In the genomic region with DNA sequence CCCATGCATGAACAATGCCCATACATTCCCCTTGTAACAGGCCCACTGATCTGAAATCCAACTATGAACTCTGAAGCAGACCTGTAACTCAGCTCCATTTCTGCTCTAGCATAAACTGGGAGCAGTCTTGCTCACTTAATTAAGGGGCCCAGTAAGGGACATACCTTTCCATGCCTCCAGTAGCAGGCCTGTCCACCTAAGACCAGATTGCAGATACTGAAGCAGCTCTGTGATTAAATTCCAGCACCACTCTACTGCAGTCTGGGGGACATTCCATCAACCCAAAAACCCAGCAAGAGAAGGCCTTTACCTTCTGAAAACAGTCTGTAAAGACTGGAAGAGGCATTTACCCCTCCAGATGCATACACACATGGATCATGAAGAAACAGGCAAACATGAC, we compare ENCODE assay signal across 32 cellular contexts.
"Had no signal": no experiment of that assay in that cellular context is flagged by ENCODE, and none has a peak within 500 bp of the region (broad histone marks: within the 10 kb centered on the region; RNA-seq: fewer than 3 reads in every experiment).

No MANE protein-coding gene starts in this region.

- H3K4me1 Mint-ChIP-seq: activated CD4-positive, alpha-beta T cell treated with anti-CD3 and anti-CD28 coated beads, Interleukin-2, amount 10 ng/mL, durations not matched to agents 24 days and 14 days; activated naive CD8-positive, alpha-beta T cell treated with anti-CD3 and anti-CD28 coated beads for 36 hours; activated T-helper 17 cell treated with anti-CD3 and anti-CD28 coated beads, Interleukin-2, amount 50 U/mL, for 72 hours had no signal

- H3K27ac ChIP-seq: brain microvascular endothelial cell, PC-9, SK-N-MC, WERI-Rb-1 had no signal

- H3K4me3 Mint-ChIP-seq: activated CD4-positive, alpha-beta T cell treated with anti-CD3 and anti-CD28 coated beads, Interleukin-2, amount 10 ng/mL, durations not matched to agents 24 days and 14 days; activated CD8-positive, alpha-beta T cell treated with anti-CD3 and anti-CD28 coated beads for 36 hours; activated naive CD8-positive, alpha-beta T cell treated with anti-CD3 and anti-CD28 coated beads for 36 hours; activated T-cell treated with anti-CD3 and anti-CD28 coated beads, Interleukin-2, amount 50 U/mL, for 72 hours; activated T-helper 17 cell treated with anti-CD3 and anti-CD28 coated beads, Interleukin-2, amount 50 U/mL, for 72 hours had no signal

- H3K4me3 ChIP-seq: PC-9, SK-N-MC had no signal

- H3K36me3 Mint-ChIP-seq: activated naive CD8-positive, alpha-beta T cell treated with anti-CD3 and anti-CD28 coated beads for 36 hours had no signal

- H3K36me3 ChIP-seq: brain microvascular endothelial cell, WERI-Rb-1 had no signal

- ATAC-seq: activated CD8-positive, alpha-beta T cell treated with anti-CD3 and anti-CD28 coated beads for 36 hours; activated T-cell treated with anti-CD3 and anti-CD28 coated beads, Interleukin-2, amount 50 U/mL, for 72 hours; activated T-helper 17 cell treated with anti-CD3 and anti-CD28 coated beads, Interleukin-2, amount 50 U/mL, for 72 hours had no signal

- H3K27ac Mint-ChIP-seq: activated CD4-positive, alpha-beta T cell treated with anti-CD3 and anti-CD28 coated beads, Interleukin-2, amount 10 ng/mL, durations not matched to agents 24 days and 14 days; activated CD8-positive, alpha-beta T cell treated with anti-CD3 and anti-CD28 coated beads for 36 hours; activated naive CD8-positive, alpha-beta T cell treated with anti-CD3 and anti-CD28 coated beads for 36 hours; activated T-cell treated with anti-CD3 and anti-CD28 coated beads, Interleukin-2, amount 50 U/mL, for 72 hours; activated T-helper 17 cell treated with anti-CD3 and anti-CD28 coated beads, Interleukin-2, amount 50 U/mL, for 72 hours had no signal

- H3K27me3 Mint-ChIP-seq: activated CD4-positive, alpha-beta T cell treated with anti-CD3 and anti-CD28 coated beads, Interleukin-2, amount 10 ng/mL, durations not matched to agents 24 days and 14 days; activated naive CD8-positive, alpha-beta T cell treated with anti-CD3 and anti-CD28 coated beads for 36 hours had no signal

- H2AFZ ChIP-seq: PC-9 had no signal

- H3K9me3 Mint-ChIP-seq: activated CD4-positive, alpha-beta T cell treated with anti-CD3 and anti-CD28 coated beads, Interleukin-2, amount 10 ng/mL, durations not matched to agents 24 days and 14 days; activated T-helper 17 cell treated with anti-CD3 and anti-CD28 coated beads, Interleukin-2, amount 50 U/mL, for 72 hours had no signal

- DNase-seq: activated CD4-positive, alpha-beta T cell treated with anti-CD3 and anti-CD28 coated beads, Interleukin-2, amount 10 ng/mL, durations not matched to agents 24 days and 14 days; activated CD4-positive, alpha-beta T cell treated with anti-CD3 and anti-CD28 coated beads, Interleukin-2, amount 50 U/mL, for 4 hours; activated CD8-positive, alpha-beta T cell treated with anti-CD3 and anti-CD28 coated beads for 36 hours; activated effector memory CD4-positive, alpha-beta T cell treated with anti-CD3 and anti-CD28 coated beads, Interleukin-2, amount 50 U/mL, for 16 hours; activated naive CD4-positive, alpha-beta T cell; activated naive CD4-positive, alpha-beta T cell treated with anti-CD3 and anti-CD28 coated beads, Interleukin-2, amount 50 U/mL, for 16 hours; activated naive CD8-positive, alpha-beta T cell treated with anti-CD3 and anti-CD28 coated beads for 36 hours; activated T-cell treated with anti-CD3 and anti-CD28 coated beads, Interleukin-2, amount 50 U/mL, for 1 hour; activated T-cell treated with anti-CD3 and anti-CD28 coated beads, Interleukin-2, amount 50 U/mL, for 72 hours; amniotic stem cell; aorta; brain microvascular endothelial cell; central memory CD4-positive, alpha-beta T cell; Kasumi-1; MM.1S; MV-4-11; NCI-H1092; NCI-H1436 treated with DMSO at 0.1 percent for 48 hours; NCI-H1694 treated with DMSO at 0.1 percent for 48 hours; NCI-H2029 treated with DMSO at 0.1 percent for 48 hours; NCI-H2107; NCI-H2171; NCI-H510A; NCI-H526; NCI-H748 treated with DMSO at 0.1 percent for 48 hours; NK-92 treated with Interleukin-12 subunit alpha and Interleukin-12 subunit beta, amount 100 ng/mL, for 24 hours; PC-9; Right ventricle myocardium superior; T1000; WERI-Rb-1 had no signal

- H3K4me2 ChIP-seq: PC-9 had no signal

- H3K27me3 ChIP-seq: brain microvascular endothelial cell had no signal
